In genomic region chr19:13788991-13789390, GRCh38 we compare ENCODE assay signal across 9 cellular contexts. TPM values are rescaled to one million over a fixed set of nuclear protein-coding genes. Genes with fewer than 3 reads are reported as not detected.
DNase-seq lines count a peak whose midpoint lies in the region; ATAC-seq and TF ChIP-seq lines count a peak whose summit lies in the region.
"Had no signal": no experiment of that assay in that cellular context is flagged by ENCODE, and none has a peak within 500 bp of the region (broad histone marks: within the 10 kb centered on the region; RNA-seq: fewer than 3 reads in every experiment).

No MANE protein-coding gene starts in this region.

- peak; percentile 30 for ATAC-seq in activated B cell treated with CpG ODN at 0.5 μM for 24 hours (ENCODE audit: low read depth)
- peak in 1 of 2 donors; percentile 66 for ATAC-seq in upper lobe of left lung (ENCODE audit: low FRiP score in 2 of 2)
- ATAC-seq in left colon: no peak
- no peak for ATAC-seq in GM21515 (IDR thresholded peaks at IDR 0.05; ENCODE audit: unreplicated experiment)

- H3K27ac ChIP-seq in upper lobe of left lung: peak overlapping the region; percentile 68 to 88 (median 86)

- TF ChIP-seq CTCF in activated B cell treated with CpG ODN at 0.5 μM for 24 hours (IDR thresholded peaks at IDR 0.05) (no peak), fibroblast of pulmonary artery (IDR thresholded peaks at IDR 0.05; ENCODE audit: low read length, missing control alignments) (no peak), upper lobe of left lung (IDR thresholded peaks at IDR 0.05) (no peak)

- no peak overlapping the region for H3K4me3 ChIP-seq in fibroblast of pulmonary artery (replicated peaks; ENCODE audit: low read depth, low read length)
- H3K4me3 ChIP-seq in upper lobe of left lung: no peak overlapping the region

- H3K4me1 Mint-ChIP-seq in activated B cell treated with CpG ODN at 0.5 μM for 24 hours: peaks cover 42% of the 10 kb centered on the region

- POLR2A ChIA-PET in activated B cell treated with CpG ODN at 0.5 μM for 24 hours (lab: Charles Lee): interaction anchor here (0.5 to 6.5 kb wide), 11 partner anchors 12 to 77 kb away, joined by 3 to 61 read pairs (median 5); partner anchors contain the start of genes C19orf53 and MRI1

- DNase-seq in activated naive CD4-positive, alpha-beta T cell treated with Interleukin-2 at 50 U/mL for 16 hours: peak; percentile 17
- no peak for DNase-seq in activated naive CD4-positive, alpha-beta T cell treated with anti-CD3 and anti-CD28 coated beads, Interleukin-2, amount 50 U/mL, for 16 hours
- DNase-seq in activated B cell treated with CpG ODN at 0.5 μM for 24 hours (no peak), fibroblast of pulmonary artery (ENCODE audit: low read depth) (peak; percentile 72), upper lobe of left lung (peak in 1 of 2 donors; percentile 69), left colon (no peak), SW 1271 (lab: John Stamatoyannopoulos, UW) (no peak)
- DNase-seq: NCI-H1436 had no signal

- H3K9me3 ChIP-seq in upper lobe of left lung: no peaks in the 10 kb centered on the region

- no peaks in the 10 kb centered on the region for H3K9me3 Mint-ChIP-seq in activated B cell treated with CpG ODN at 0.5 μM for 24 hours

- H3K27me3 Mint-ChIP-seq in activated B cell treated with CpG ODN at 0.5 μM for 24 hours: no peaks in the 10 kb centered on the region

- H3K36me3 ChIP-seq in upper lobe of left lung: no peaks in the 10 kb centered on the region

- no peak for TF ChIP-seq EP300 in upper lobe of left lung (IDR thresholded peaks at IDR 0.05)

- peak in 1 of 4 donors; percentile 17 for TF ChIP-seq POLR2A in upper lobe of left lung (IDR thresholded peaks at IDR 0.05)

- H3K36me3 Mint-ChIP-seq in activated B cell treated with CpG ODN at 0.5 μM for 24 hours (ENCODE audit: low read depth): no peaks in the 10 kb centered on the region

- H3K4me3 Mint-ChIP-seq in activated B cell treated with CpG ODN at 0.5 μM for 24 hours: peak overlapping the region; percentile 5

- intact Hi-C loops in activated B cell treated with CpG ODN at 0.5 μM for 24 hours (cut with micrococcal nuclease): loop anchor here (10.0 kb wide), 1 partner anchor 194 kb away; no protein-coding TSS in a partner anchor
- intact Hi-C loops in left colon (cut with DNase I, micrococcal nuclease): loop anchor here (5.0 to 10.0 kb wide), 2 partner anchors 73 to 76 kb away; no protein-coding TSS in a partner anchor

- no peaks in the 10 kb centered on the region for H3K27me3 ChIP-seq in upper lobe of left lung

- peak overlapping the region; percentile 55 for H3K27ac Mint-ChIP-seq in activated B cell treated with CpG ODN at 0.5 μM for 24 hours

- peaks cover 35 to 47% (median 43%) of the 10 kb centered on the region in 4 donors for H3K4me1 ChIP-seq in upper lobe of left lung

- CTCF ChIA-PET in activated B cell treated with CpG ODN at 0.5 μM for 24 hours (lab: Charles Lee): interaction anchor here (1.2 to 8.0 kb wide), 2 partner anchors 16 to 73 kb away, joined by 3 to 129 read pairs; no protein-coding TSS in a partner anchor

- WGBS in upper lobe of left lung, 2 donors: 27 to 39% methylated on average over 8 of the region's 8 CpGs

RNA-seq across cellular contexts. Expression of gene ZSWIM4, which starts 6.3 kb away (rescaled TPM):
- total RNA-seq in activated B cell treated with CpG ODN at 0.5 μM for 24 hours: 8.5 and 11.2 TPM in 2 replicates
- total RNA-seq in upper lobe of left lung: 10 to 100 TPM in 4 of 6 donors, 1 to 10 TPM in 2; 7.3 to 22.6 (median 10.1) TPM
- total RNA-seq in left colon: 1 to 10 TPM; 3.0 TPM

RNA-seq across cellular contexts. Expression of gene C19orf53, which starts 14.7 kb away (rescaled TPM):
- 74.9 and 76.1 TPM in 2 replicates for total RNA-seq in activated B cell treated with CpG ODN at 0.5 μM for 24 hours
- 100 to 1,000 TPM in 3 of 6 donors, 10 to 100 TPM in 2, 1 to 10 TPM in 1; 9.4 to 158 (median 96.5) TPM for total RNA-seq in upper lobe of left lung
- total RNA-seq in left colon: 10 to 100 TPM; 44.9 to 46.7 TPM

RNA-seq across cellular contexts. Expression of gene MRI1, which starts 24.7 kb away (rescaled TPM):
- 32.5 and 37.5 TPM in 2 replicates for total RNA-seq in activated B cell treated with CpG ODN at 0.5 μM for 24 hours
- total RNA-seq in upper lobe of left lung: 100 to 1,000 TPM in 2 of 6 donors, 10 to 100 TPM in 4; 29.4 to 155 (median 42.3) TPM
- total RNA-seq in left colon: 10 to 100 TPM; 31.3 to 31.8 TPM

Comparison
In these comparisons a context has a peak if more than half of its experiments do, and no peak if none do; other contexts are left out.
1. DNase-seq: peak in activated naive CD4-positive, alpha-beta T cell treated with Interleukin-2 at 50 U/mL for 16 hours (single experiment) and fibroblast of pulmonary artery (single experiment); none in activated naive CD4-positive, alpha-beta T cell treated with anti-CD3 and anti-CD28 coated beads, Interleukin-2, amount 50 U/mL, for 16 hours (single experiment), activated B cell treated with CpG ODN at 0.5 μM for 24 hours (single experiment), left colon (0 of 2) and SW 1271 (0 of 2).